1 cellular context compared by ENCODE assay signal in the genomic region with DNA sequence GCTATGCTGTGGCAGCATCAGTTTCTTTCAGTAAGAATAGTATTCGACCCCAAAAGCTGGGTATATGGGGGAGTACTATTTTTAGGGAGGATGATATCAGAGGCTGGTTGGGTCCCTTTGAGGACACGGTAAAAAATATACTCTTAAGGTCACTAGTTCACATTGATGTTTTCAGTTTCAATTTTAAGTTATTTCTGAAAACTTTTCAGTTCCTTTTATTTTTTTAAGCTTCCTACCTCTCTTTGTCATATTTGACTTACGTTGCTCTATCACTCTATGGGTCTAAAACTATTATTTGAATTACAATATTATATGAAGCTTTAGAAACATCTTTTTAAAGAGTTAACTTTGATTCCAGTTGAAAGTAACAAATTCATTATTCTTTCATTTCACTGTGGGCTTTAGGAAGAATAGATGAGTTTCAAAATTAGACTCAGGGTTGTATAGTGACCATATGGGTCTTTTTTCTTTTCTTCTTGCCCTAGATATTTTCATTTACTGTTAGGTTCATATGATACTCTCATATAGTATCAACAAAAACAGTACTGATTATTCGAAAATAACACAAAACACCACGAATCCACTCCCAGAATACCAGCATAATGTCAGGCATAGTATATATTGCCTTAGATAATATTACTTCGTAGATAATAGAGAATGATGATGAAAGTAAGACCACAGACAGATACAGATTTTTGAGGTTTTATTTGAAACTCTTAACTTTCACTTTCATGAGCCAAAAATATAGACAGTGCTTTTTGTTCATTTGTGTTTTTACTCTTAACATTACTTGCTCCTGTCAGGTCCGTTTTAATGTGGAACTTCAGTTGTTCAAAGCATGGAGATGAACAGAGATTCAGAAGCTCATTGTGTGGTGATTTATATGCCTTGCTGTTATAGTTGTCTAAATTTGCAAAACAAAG.
TF ChIP-seq lines count a peak whose summit lies in the region.

No MANE protein-coding gene starts in this region.

TF ChIP-seq in GM12878, 131 proteins besides CTCF, POLR2A, EP300 and RAD21 (continued from another document and continues in another):
- TF ChIP-seq MTA2 (IDR thresholded peaks at IDR 0.05; ENCODE audit: low read depth) (peak; percentile 45; the same call in 1 of the 2 replicates), MEF2B (IDR thresholded peaks at IDR 0.05; ENCODE audit: partially characterized antibody, poor library complexity, severe bottlenecking) (peak; percentile 92), BHLHE40 (IDR thresholded peaks at IDR 0.05; ENCODE audit: borderline replicate concordance in 1 of 2, low read depth in 2 of 2, low read length in 1 of 2) (0 out of 4 replicates have a peak, but pooled peaks of 1 of the 2 experiments have one; percentile 52), ZNF24 (IDR thresholded peaks at IDR 0.05) (peak; percentile 87), CREM (IDR thresholded peaks at IDR 0.05; ENCODE audit: low read depth) (peak; percentile 79), ZNF217 (IDR thresholded peaks at IDR 0.05) (peak; percentile 43; the same call in 1 of the 2 replicates), BCL11A (IDR thresholded peaks at IDR 0.05; ENCODE audit: low read depth, low read length) (peak; percentile 34; the same call in 1 of the 2 replicates), HDGF (IDR thresholded peaks at IDR 0.05) (no peak), STAT3 (IDR thresholded peaks at IDR 0.05; ENCODE audit: low read depth, low read length) (peak; percentile 18; the same call in 1 of the 2 replicates), ZNF622 (IDR thresholded peaks at IDR 0.05) (no peak), DPF2 (IDR thresholded peaks at IDR 0.05) (peak; percentile 37), SP1 (IDR thresholded peaks at IDR 0.05; ENCODE audit: low read depth, low read length) (peak; percentile 12), NR2F1 (conservative IDR thresholded peaks at IDR 0.05) (peak; percentile 96), KLF5 (IDR thresholded peaks at IDR 0.05; ENCODE audit: partially characterized antibody) (no peak), RCOR1 (conservative IDR thresholded peaks at IDR 0.05; ENCODE audit: low read depth, low read length) (peak; percentile 25; the same call in 1 of the 2 replicates), TCF3 (IDR thresholded peaks at IDR 0.05; ENCODE audit: borderline replicate concordance, insufficient read depth, low read depth, low read length) (no peak), RUNX3 (IDR thresholded peaks at IDR 0.05; ENCODE audit: low read length) (peak; percentile 95), POU2F2 (IDR thresholded peaks at IDR 0.05; ENCODE audit: borderline replicate concordance, low read depth, low read length) (no peak), ASH2L (IDR thresholded peaks at IDR 0.05; ENCODE audit: borderline replicate concordance, low read depth) (peak; percentile 90), ZBED1 (IDR thresholded peaks at IDR 0.05; ENCODE audit: borderline replicate concordance) (peak; percentile 64; the same call in 1 of the 2 replicates), MEF2A (IDR thresholded peaks at IDR 0.05; ENCODE audit: insufficient read depth, low read depth, low read length) (peak; percentile 99), IRF4 (IDR thresholded peaks at IDR 0.05; ENCODE audit: low read depth, low read length) (peak; percentile 57; the same call in 1 of the 2 replicates), MTA3 (IDR thresholded peaks at IDR 0.05; ENCODE audit: borderline replicate concordance, low read length) (peak; percentile 73; the same call in 1 of the 2 replicates), FOXM1 (IDR thresholded peaks at IDR 0.05; ENCODE audit: low read depth, low read length) (peak; percentile 80), EZH2 (IDR thresholded peaks at IDR 0.05; ENCODE audit: borderline replicate concordance, control insufficient read depth, low read depth, low read length) (no peak), ATF7 (IDR thresholded peaks at IDR 0.05; ENCODE audit: low read depth) (peak; percentile 88), NFIC (IDR thresholded peaks at IDR 0.05; ENCODE audit: low read depth, low read length) (peak; percentile 98), TCF7 (IDR thresholded peaks at IDR 0.05; ENCODE audit: borderline replicate concordance) (peak; percentile 70; the same call in 1 of the 2 replicates), BMI1 (IDR thresholded peaks at IDR 0.05; ENCODE audit: borderline replicate concordance) (0 out of 2 replicates have a peak, but pooled peaks have one; percentile 44), PAX8 (IDR thresholded peaks at IDR 0.05) (peak; percentile 94), CREB1 (IDR thresholded peaks at IDR 0.05; ENCODE audit: low read depth) (peak; percentile 63; the same call in 1 of the 2 replicates), TBL1XR1 (IDR thresholded peaks at IDR 0.05; ENCODE audit: low read depth, low read length) (peak; percentile 97), JUNB (IDR thresholded peaks at IDR 0.05) (peak; percentile 78), SMARCA5 (IDR thresholded peaks at IDR 0.05) (0 out of 2 replicates have a peak, but pooled peaks have one; percentile 40), RAD51 (IDR thresholded peaks at IDR 0.05) (peak; percentile 19; the same call in 1 of the 2 replicates)
- TF ChIP-seq, protein P1, sequence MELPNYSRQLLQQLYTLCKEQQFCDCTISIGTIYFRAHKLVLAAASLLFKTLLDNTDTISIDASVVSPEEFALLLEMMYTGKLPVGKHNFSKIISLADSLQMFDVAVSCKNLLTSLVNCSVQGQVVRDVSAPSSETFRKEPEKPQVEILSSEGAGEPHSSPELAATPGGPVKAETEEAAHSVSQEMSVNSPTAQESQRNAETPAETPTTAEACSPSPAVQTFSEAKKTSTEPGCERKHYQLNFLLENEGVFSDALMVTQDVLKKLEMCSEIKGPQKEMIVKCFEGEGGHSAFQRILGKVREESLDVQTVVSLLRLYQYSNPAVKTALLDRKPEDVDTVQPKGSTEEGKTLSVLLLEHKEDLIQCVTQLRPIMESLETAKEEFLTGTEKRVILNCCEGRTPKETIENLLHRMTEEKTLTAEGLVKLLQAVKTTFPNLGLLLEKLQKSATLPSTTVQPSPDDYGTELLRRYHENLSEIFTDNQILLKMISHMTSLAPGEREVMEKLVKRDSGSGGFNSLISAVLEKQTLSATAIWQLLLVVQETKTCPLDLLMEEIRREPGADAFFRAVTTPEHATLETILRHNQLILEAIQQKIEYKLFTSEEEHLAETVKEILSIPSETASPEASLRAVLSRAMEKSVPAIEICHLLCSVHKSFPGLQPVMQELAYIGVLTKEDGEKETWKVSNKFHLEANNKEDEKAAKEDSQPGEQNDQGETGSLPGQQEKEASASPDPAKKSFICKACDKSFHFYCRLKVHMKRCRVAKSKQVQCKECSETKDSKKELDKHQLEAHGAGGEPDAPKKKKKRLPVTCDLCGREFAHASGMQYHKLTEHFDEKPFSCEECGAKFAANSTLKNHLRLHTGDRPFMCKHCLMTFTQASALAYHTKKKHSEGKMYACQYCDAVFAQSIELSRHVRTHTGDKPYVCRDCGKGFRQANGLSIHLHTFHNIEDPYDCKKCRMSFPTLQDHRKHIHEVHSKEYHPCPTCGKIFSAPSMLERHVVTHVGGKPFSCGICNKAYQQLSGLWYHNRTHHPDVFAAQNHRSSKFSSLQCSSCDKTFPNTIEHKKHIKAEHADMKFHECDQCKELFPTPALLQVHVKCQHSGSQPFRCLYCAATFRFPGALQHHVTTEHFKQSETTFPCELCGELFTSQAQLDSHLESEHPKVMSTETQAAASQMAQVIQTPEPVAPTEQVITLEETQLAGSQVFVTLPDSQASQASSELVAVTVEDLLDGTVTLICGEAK (IDR thresholded peaks at IDR 0.05; ENCODE audit: borderline replicate concordance) = no peak
- TF ChIP-seq, protein P2, sequence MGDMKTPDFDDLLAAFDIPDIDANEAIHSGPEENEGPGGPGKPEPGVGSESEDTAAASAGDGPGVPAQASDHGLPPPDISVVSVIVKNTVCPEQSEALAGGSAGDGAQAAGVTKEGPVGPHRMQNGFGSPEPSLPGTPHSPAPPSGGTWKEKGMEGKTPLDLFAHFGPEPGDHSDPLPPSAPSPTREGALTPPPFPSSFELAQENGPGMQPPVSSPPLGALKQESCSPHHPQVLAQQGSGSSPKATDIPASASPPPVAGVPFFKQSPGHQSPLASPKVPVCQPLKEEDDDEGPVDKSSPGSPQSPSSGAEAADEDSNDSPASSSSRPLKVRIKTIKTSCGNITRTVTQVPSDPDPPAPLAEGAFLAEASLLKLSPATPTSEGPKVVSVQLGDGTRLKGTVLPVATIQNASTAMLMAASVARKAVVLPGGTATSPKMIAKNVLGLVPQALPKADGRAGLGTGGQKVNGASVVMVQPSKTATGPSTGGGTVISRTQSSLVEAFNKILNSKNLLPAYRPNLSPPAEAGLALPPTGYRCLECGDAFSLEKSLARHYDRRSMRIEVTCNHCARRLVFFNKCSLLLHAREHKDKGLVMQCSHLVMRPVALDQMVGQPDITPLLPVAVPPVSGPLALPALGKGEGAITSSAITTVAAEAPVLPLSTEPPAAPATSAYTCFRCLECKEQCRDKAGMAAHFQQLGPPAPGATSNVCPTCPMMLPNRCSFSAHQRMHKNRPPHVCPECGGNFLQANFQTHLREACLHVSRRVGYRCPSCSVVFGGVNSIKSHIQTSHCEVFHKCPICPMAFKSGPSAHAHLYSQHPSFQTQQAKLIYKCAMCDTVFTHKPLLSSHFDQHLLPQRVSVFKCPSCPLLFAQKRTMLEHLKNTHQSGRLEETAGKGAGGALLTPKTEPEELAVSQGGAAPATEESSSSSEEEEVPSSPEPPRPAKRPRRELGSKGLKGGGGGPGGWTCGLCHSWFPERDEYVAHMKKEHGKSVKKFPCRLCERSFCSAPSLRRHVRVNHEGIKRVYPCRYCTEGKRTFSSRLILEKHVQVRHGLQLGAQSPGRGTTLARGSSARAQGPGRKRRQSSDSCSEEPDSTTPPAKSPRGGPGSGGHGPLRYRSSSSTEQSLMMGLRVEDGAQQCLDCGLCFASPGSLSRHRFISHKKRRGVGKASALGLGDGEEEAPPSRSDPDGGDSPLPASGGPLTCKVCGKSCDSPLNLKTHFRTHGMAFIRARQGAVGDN (IDR thresholded peaks at IDR 0.05) = no peak
- TF ChIP-seq, protein P3, sequence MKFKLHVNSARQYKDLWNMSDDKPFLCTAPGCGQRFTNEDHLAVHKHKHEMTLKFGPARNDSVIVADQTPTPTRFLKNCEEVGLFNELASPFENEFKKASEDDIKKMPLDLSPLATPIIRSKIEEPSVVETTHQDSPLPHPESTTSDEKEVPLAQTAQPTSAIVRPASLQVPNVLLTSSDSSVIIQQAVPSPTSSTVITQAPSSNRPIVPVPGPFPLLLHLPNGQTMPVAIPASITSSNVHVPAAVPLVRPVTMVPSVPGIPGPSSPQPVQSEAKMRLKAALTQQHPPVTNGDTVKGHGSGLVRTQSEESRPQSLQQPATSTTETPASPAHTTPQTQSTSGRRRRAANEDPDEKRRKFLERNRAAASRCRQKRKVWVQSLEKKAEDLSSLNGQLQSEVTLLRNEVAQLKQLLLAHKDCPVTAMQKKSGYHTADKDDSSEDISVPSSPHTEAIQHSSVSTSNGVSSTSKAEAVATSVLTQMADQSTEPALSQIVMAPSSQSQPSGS (IDR thresholded peaks at IDR 0.05; ENCODE audit: low read length) = peak; percentile 90
- TF ChIP-seq, protein P4, sequence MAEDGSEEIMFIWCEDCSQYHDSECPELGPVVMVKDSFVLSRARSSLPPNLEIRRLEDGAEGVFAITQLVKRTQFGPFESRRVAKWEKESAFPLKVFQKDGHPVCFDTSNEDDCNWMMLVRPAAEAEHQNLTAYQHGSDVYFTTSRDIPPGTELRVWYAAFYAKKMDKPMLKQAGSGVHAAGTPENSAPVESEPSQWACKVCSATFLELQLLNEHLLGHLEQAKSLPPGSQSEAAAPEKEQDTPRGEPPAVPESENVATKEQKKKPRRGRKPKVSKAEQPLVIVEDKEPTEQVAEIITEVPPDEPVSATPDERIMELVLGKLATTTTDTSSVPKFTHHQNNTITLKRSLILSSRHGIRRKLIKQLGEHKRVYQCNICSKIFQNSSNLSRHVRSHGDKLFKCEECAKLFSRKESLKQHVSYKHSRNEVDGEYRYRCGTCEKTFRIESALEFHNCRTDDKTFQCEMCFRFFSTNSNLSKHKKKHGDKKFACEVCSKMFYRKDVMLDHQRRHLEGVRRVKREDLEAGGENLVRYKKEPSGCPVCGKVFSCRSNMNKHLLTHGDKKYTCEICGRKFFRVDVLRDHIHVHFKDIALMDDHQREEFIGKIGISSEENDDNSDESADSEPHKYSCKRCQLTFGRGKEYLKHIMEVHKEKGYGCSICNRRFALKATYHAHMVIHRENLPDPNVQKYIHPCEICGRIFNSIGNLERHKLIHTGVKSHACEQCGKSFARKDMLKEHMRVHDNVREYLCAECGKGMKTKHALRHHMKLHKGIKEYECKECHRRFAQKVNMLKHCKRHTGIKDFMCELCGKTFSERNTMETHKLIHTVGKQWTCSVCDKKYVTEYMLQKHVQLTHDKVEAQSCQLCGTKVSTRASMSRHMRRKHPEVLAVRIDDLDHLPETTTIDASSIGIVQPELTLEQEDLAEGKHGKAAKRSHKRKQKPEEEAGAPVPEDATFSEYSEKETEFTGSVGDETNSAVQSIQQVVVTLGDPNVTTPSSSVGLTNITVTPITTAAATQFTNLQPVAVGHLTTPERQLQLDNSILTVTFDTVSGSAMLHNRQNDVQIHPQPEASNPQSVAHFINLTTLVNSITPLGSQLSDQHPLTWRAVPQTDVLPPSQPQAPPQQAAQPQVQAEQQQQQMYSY (CRISPR knock-in tag; IDR thresholded peaks at IDR 0.05) = no peak
- TF ChIP-seq, protein P5, sequence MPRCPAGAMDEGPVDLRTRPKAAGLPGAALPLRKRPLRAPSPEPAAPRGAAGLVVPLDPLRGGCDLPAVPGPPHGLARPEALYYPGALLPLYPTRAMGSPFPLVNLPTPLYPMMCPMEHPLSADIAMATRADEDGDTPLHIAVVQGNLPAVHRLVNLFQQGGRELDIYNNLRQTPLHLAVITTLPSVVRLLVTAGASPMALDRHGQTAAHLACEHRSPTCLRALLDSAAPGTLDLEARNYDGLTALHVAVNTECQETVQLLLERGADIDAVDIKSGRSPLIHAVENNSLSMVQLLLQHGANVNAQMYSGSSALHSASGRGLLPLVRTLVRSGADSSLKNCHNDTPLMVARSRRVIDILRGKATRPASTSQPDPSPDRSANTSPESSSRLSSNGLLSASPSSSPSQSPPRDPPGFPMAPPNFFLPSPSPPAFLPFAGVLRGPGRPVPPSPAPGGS (IDR thresholded peaks at IDR 0.05; ENCODE audit: borderline replicate concordance, insufficient read depth, low read depth, low read length, poor library complexity, severe bottlenecking) = peak; percentile 36
- TF ChIP-seq, protein P6, sequence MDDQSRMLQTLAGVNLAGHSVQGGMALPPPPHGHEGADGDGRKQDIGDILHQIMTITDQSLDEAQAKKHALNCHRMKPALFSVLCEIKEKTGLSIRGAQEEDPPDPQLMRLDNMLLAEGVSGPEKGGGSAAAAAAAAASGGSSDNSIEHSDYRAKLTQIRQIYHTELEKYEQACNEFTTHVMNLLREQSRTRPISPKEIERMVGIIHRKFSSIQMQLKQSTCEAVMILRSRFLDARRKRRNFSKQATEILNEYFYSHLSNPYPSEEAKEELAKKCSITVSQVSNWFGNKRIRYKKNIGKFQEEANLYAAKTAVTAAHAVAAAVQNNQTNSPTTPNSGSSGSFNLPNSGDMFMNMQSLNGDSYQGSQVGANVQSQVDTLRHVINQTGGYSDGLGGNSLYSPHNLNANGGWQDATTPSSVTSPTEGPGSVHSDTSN (IDR thresholded peaks at IDR 0.05; ENCODE audit: insufficient replicate concordance, low read depth, low read length) = no peak
